In genomic region chrX:103187953-103188475, GRCh38 we compare ENCODE assay signal across 20 cellular contexts. TPM values are rescaled to one million over a fixed set of nuclear protein-coding genes. Genes with fewer than 3 reads are reported as not detected.
DNase-seq lines count a peak whose midpoint lies in the region; TF ChIP-seq lines count a peak whose summit lies in the region.
"Had no signal": no experiment of that assay in that cellular context is flagged by ENCODE, and none has a peak within 500 bp of the region (broad histone marks: within the 10 kb centered on the region; RNA-seq: fewer than 3 reads in every experiment).

No MANE protein-coding gene starts in this region.

- in situ Hi-C loops in Caki2 (cut with HindIII; ENCODE audit: low pct_unique_long_range_greater_than_20kb, low sequenced_read_pairs), result no loop called here
- in situ Hi-C loops in SK-MEL-5 (cut with HindIII; ENCODE audit: low pct_unique_long_range_greater_than_20kb, low sequenced_read_pairs), result no loop called here

- no peak for TF ChIP-seq CTCF in fibroblast of pulmonary artery (IDR thresholded peaks at IDR 0.05; ENCODE audit: low read length, missing control alignments)

- H3K4me3 ChIP-seq in fibroblast of pulmonary artery (replicated peaks; ENCODE audit: low read depth, low read length), result no peak overlapping the region
- H3K4me3 ChIP-seq: left lung, MG63, testis had no signal

- DNase-seq in Caki2 (ENCODE audit: low read depth) (peak; percentile 61), EL (peak; percentile 5), SK-MEL-5 (ENCODE audit: low read depth, low spot score) (peak; percentile 11), fibroblast of pulmonary artery (ENCODE audit: low read depth) (peak; percentile 7), AML-193 (lab: John Stamatoyannopoulos, UW) (no peak), DMS 273 treated with DMSO at 0.1 percent for 48 hours (lab: John Stamatoyannopoulos, UW) (no peak), SIG-M5 (lab: John Stamatoyannopoulos, UW) (no peak), epidermal melanocyte (ENCODE audit: insufficient read length, low spot score) (no peak)
- DNase-seq: activated CD4-positive, alpha-beta T cell treated with anti-CD3 and anti-CD28 coated beads, Interleukin-2, amount 10 ng/mL, durations not matched to agents 7 days and 5 days; activated gamma-delta T cell treated with Interleukin-2 at 50 U/mL for 16 hours; activated T-cell treated with anti-CD3 and anti-CD28 coated beads, Interleukin-2, amount 50 U/mL, for 24 hours; C1 segment of cervical spinal cord; effector CD4-positive, alpha-beta T cell; GOT3; left lung; MG63; NCI-H2081; NCI-H510A treated with DMSO at 0.1 percent for 48 hours; stimulated activated naive CD8-positive, alpha-beta T cell treated with anti-CD3 and anti-CD28 coated beads, Interleukin-15, Interleukin-2, amounts not matched to agents 100 U/mL and 50 U/mL, for 24 hours; testis had no signal

RNA-seq across cellular contexts. Expression of gene BEX4, which starts 26.9 kb away (rescaled TPM):
- 13.1 and 24.1 TPM in 2 replicates for total RNA-seq in Caki2 (2014; rRNA removed; shearing (Covaris generic); ENCODE audit: low replicate concordance)
- total RNA-seq in SK-MEL-5 (2014; rRNA removed; shearing (Covaris generic)), result 104 and 110 TPM in 2 replicates
- polyA plus RNA-seq in SK-MEL-5 (2015; cell fraction: cytosol; rRNA removed), result 129 and 130 TPM in 2 replicates
- polyA plus RNA-seq in SK-MEL-5 (2015; cell fraction: nucleus; rRNA removed), result 82.6 and 83.8 TPM in 2 replicates

Comparison
In these comparisons a context has a peak if more than half of its experiments do, and no peak if none do; other contexts are left out.
1. DNase-seq: peak in Caki2 (single experiment), EL (single experiment), SK-MEL-5 (single experiment) and fibroblast of pulmonary artery (single experiment); none in AML-193 (0 of 2), DMS 273 treated with DMSO at 0.1 percent for 48 hours (single experiment), SIG-M5 (single experiment) and epidermal melanocyte (single experiment).